Comparison of ENCODE assay signal across 31 cellular contexts in the genomic region with DNA sequence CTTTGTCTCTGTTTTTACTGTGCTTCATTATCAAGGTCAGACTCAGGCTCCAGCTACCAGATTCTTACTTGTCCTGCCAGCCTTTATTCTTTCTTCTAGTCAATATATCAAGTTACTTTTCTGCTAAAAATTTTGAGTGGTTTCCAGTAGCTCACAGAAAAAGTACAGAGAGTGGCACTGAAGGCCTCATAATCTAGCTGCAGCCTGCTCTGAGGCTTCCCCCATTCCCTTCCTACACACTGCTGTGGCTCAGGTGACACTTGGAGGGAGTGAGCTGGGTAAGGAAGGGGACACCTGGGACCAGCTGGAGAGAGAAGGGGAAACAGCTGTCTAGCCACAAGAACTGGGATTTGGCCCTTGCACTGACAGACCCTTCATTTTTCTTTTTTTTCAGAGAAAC. TPM values are rescaled to one million over a fixed set of nuclear protein-coding genes. Genes with fewer than 3 reads are reported as not detected.
"Had no signal": no experiment of that assay in that cellular context is flagged by ENCODE, and none has a peak within 500 bp of the region (broad histone marks: within the 10 kb centered on the region; RNA-seq: fewer than 3 reads in every experiment).

No MANE protein-coding gene starts in this region.

- DNase-seq: activated CD4-positive, alpha-beta memory T cell treated with anti-CD3 and anti-CD28 coated beads for 36 hours; activated CD4-positive, alpha-beta T cell treated with anti-CD3 and anti-CD28 coated beads, Interleukin-2, amount 10 ng/mL, durations not matched to agents 24 days and 14 days; activated CD4-positive, CD25-positive, alpha-beta regulatory T cell treated with anti-CD3 and anti-CD28 coated beads, Interleukin-2, amount 50 U/mL, for 72 hours; activated CD8-positive, alpha-beta memory T cell treated with anti-CD3 and anti-CD28 coated beads for 24 hours; activated gamma-delta T cell treated with Interleukin-2 at 50 U/mL for 16 hours; activated naive CD4-positive, alpha-beta T cell treated with anti-CD3 and anti-CD28 coated beads, Interleukin-2, amount 10 ng/mL, durations not matched to agents 7 days and 5 days; activated naive CD8-positive, alpha-beta T cell treated with anti-CD3 and anti-CD28 coated beads, Interleukin-2, amount 10 ng/mL, durations not matched to agents 7 days and 5 days; activated T-cell treated with anti-CD3 and anti-CD28 coated beads, Interleukin-2, amount 50 U/mL, for 4 hours; adrenal gland; anterior cingulate cortex; cerebellar nuclear complex; MM.1S; NCI-H1105 treated with DMSO at 0.1 percent for 48 hours; NCI-H146; NCI-H187 treated with DMSO at 0.1 percent for 48 hours; NCI-H2081 treated with DMSO at 0.1 percent for 48 hours; NCI-H226; NCI-H526; NCI-H82; Right ventricle myocardium superior; RPMI8226; SW 1271 had no signal

- H3K36me3 Mint-ChIP-seq: activated CD4-positive, alpha-beta memory T cell treated with anti-CD3 and anti-CD28 coated beads for 36 hours; activated naive CD4-positive, alpha-beta T cell treated with anti-CD3 and anti-CD28 coated beads, Interleukin-2, amount 10 ng/mL, durations not matched to agents 7 days and 5 days; activated naive CD8-positive, alpha-beta T cell treated with anti-CD3 and anti-CD28 coated beads, Interleukin-2, amount 10 ng/mL, durations not matched to agents 7 days and 5 days had no signal

- H3K27ac Mint-ChIP-seq: activated CD4-positive, alpha-beta memory T cell treated with anti-CD3 and anti-CD28 coated beads for 36 hours; activated CD4-positive, alpha-beta T cell treated with anti-CD3 and anti-CD28 coated beads, Interleukin-2, amount 10 ng/mL, durations not matched to agents 24 days and 14 days; activated naive CD4-positive, alpha-beta T cell treated with anti-CD3 and anti-CD28 coated beads, Interleukin-2, amount 10 ng/mL, durations not matched to agents 7 days and 5 days; activated naive CD8-positive, alpha-beta T cell treated with anti-CD3 and anti-CD28 coated beads, Interleukin-2, amount 10 ng/mL, durations not matched to agents 7 days and 5 days; activated T-helper 2 cell treated with anti-CD3 and anti-CD28 coated beads, Interferon-gamma antibody, Interleukin-2, Interleukin-4, amounts not matched to agents 10 μg/mL and 5 μg/mL and 100 μg/mL, durations not matched to agents 14 hours and 24 hours and 36 hours; T-helper 2 cell treated with Interferon-gamma antibody and Interleukin-4, amounts not matched to agents 5 μg/mL and 100 μg/mL, for 36 hours; WTC11 had no signal

- ATAC-seq: activated T-cell treated with anti-CD3 and anti-CD28 coated beads, Interleukin-2, amount 50 U/mL, for 4 hours; Panc1; SK-N-SH treated with all-trans-retinoic acid at 6 μM for 48 hours; WTC11 had no signal

- H3K4me3 Mint-ChIP-seq: activated CD4-positive, alpha-beta memory T cell treated with anti-CD3 and anti-CD28 coated beads for 36 hours; activated CD4-positive, alpha-beta T cell treated with anti-CD3 and anti-CD28 coated beads, Interleukin-2, amount 10 ng/mL, durations not matched to agents 24 days and 14 days; activated naive CD4-positive, alpha-beta T cell treated with anti-CD3 and anti-CD28 coated beads, Interleukin-2, amount 10 ng/mL, durations not matched to agents 7 days and 5 days; activated naive CD8-positive, alpha-beta T cell treated with anti-CD3 and anti-CD28 coated beads, Interleukin-2, amount 10 ng/mL, durations not matched to agents 7 days and 5 days; activated T-cell treated with anti-CD3 and anti-CD28 coated beads, Interleukin-2, amount 50 U/mL, for 4 hours; T-helper 2 cell treated with Interferon-gamma antibody and Interleukin-4, amounts not matched to agents 5 μg/mL and 100 μg/mL, for 36 hours had no signal

- H3K27ac ChIP-seq: adrenal gland, SJSA1 had no signal

- H3K4me1 Mint-ChIP-seq: activated CD4-positive, alpha-beta T cell treated with anti-CD3 and anti-CD28 coated beads, Interleukin-2, amount 10 ng/mL, durations not matched to agents 24 days and 14 days; activated naive CD4-positive, alpha-beta T cell treated with anti-CD3 and anti-CD28 coated beads, Interleukin-2, amount 10 ng/mL, durations not matched to agents 7 days and 5 days; activated naive CD8-positive, alpha-beta T cell treated with anti-CD3 and anti-CD28 coated beads, Interleukin-2, amount 10 ng/mL, durations not matched to agents 7 days and 5 days had no signal

RNA-seq across cellular contexts. Expression of a gene that starts 25.4 kb away (rescaled TPM):
- total RNA-seq: activated CD4-positive, alpha-beta memory T cell treated with anti-CD3 and anti-CD28 coated beads for 36 hours; activated CD4-positive, alpha-beta T cell treated with anti-CD3 and anti-CD28 coated beads, Interleukin-2, amount 10 ng/mL, durations not matched to agents 24 days and 14 days; activated naive CD8-positive, alpha-beta T cell treated with anti-CD3 and anti-CD28 coated beads, Interleukin-2, amount 10 ng/mL, durations not matched to agents 7 days and 5 days; activated T-cell treated with anti-CD3 and anti-CD28 coated beads, Interleukin-2, amount 50 U/mL, for 4 hours; activated T-helper 2 cell treated with anti-CD3 and anti-CD28 coated beads, Interferon-gamma antibody, Interleukin-2, Interleukin-4, amounts not matched to agents 10 μg/mL and 5 μg/mL and 100 μg/mL, durations not matched to agents 14 hours and 24 hours and 36 hours; adrenal gland; OCI-LY7; Right ventricle myocardium superior; SJSA1; T-helper 1 cell treated with Interleukin-12 subunit alpha and Interleukin-12 subunit beta and Interleukin-4 antibody, amounts not matched to agents 30 ng/mL and 1 ng/mL, for 36 hours; WTC11 had no signal

RNA-seq across cellular contexts. Expression of a gene that starts 25.8 kb away (rescaled TPM):
- total RNA-seq: activated CD4-positive, alpha-beta T cell treated with anti-CD3 and anti-CD28 coated beads, Interleukin-2, amount 10 ng/mL, durations not matched to agents 24 days and 14 days; activated naive CD8-positive, alpha-beta T cell treated with anti-CD3 and anti-CD28 coated beads, Interleukin-2, amount 10 ng/mL, durations not matched to agents 7 days and 5 days; cardiac septum; OCI-LY7; Right ventricle myocardium superior; T-helper 1 cell treated with Interleukin-12 subunit alpha and Interleukin-12 subunit beta and Interleukin-4 antibody, amounts not matched to agents 30 ng/mL and 1 ng/mL, for 36 hours had no signal
